25 cellular contexts compared by ENCODE assay signal in genomic region chr13:25288966-25289365, GRCh38. TPM values are rescaled to one million over a fixed set of nuclear protein-coding genes. Genes with fewer than 3 reads are reported as not detected.
DNase-seq lines count a peak whose midpoint lies in the region; ATAC-seq, FAIRE-seq and TF ChIP-seq lines count a peak whose summit lies in the region.
"Had no signal": no experiment of that assay in that cellular context is flagged by ENCODE, and none has a peak within 500 bp of the region (broad histone marks: within the 10 kb centered on the region; RNA-seq: fewer than 3 reads in every experiment).

No MANE protein-coding gene starts in this region.

- no peak overlapping the region for H3K9ac ChIP-seq in keratinocyte (ENCODE audit: control insufficient read depth, extremely low read depth, insufficient read depth, low read length)

- H3K27me3 ChIP-seq in Caco-2 (replicated peaks; ENCODE audit: control insufficient read depth, insufficient read depth, low read length) = no peaks in the 10 kb centered on the region
- H3K27me3 ChIP-seq in keratinocyte (ENCODE audit: control insufficient read depth, extremely low read depth, insufficient read depth, low read length) = no peaks in the 10 kb centered on the region
- no peaks in the 10 kb centered on the region for H3K27me3 ChIP-seq in CD8-positive, alpha-beta memory T cell (ENCODE audit: insufficient read depth, low read length, poor library complexity, severe bottlenecking)
- H3K27me3 ChIP-seq: foreskin keratinocyte, testis had no signal

- H3K4me3 Mint-ChIP-seq in Caco-2 (ENCODE audit: unreplicated experiment) = peak overlapping the region; percentile 18
- H3K4me3 Mint-ChIP-seq in CD8-positive, alpha-beta memory T cell = peak overlapping the region in 1 of 7 donors; percentile 34
- H3K4me3 Mint-ChIP-seq: activated naive CD8-positive, alpha-beta T cell treated with anti-CD3 and anti-CD28 coated beads, Interleukin-2, amount 10 ng/mL, durations not matched to agents 7 days and 5 days; WTC11 had no signal

- H3K27me3 Mint-ChIP-seq in Caco-2 (ENCODE audit: insufficient read depth, unreplicated experiment) = peaks cover 23% of the 10 kb centered on the region
- peaks cover 9 to 21% of the 10 kb centered on the region in 2 donors for H3K27me3 Mint-ChIP-seq in CD8-positive, alpha-beta memory T cell

- H3K36me3 Mint-ChIP-seq in Caco-2 (ENCODE audit: insufficient read depth, unreplicated experiment) = peaks cover 8% of the 10 kb centered on the region
- H3K36me3 Mint-ChIP-seq in CD8-positive, alpha-beta memory T cell = peaks cover 0 to 12% (median 1%) of the 10 kb centered on the region in 3 donors
- H3K36me3 Mint-ChIP-seq: WTC11 had no signal

- POLR2A ChIA-PET in Caco-2 (lab: Charles Lee) (no interaction called here), HEK293 (lab: Yijun Ruan, JAX) (no interaction called here), OCI-LY7 (lab: Charles Lee) (no interaction called here)
- POLR2A ChIA-PET in CD8-positive, alpha-beta memory T cell (lab: Charles Lee) = no interaction called here

- no peaks in the 10 kb centered on the region for H3K9me2 ChIP-seq in OCI-LY7 (ENCODE audit: insufficient read depth, low read length)

- CTCF ChIA-PET in Caco-2 (lab: Charles Lee) = no interaction called here
- CTCF ChIA-PET in HEK293 (lab: Yijun Ruan, JAX) = no interaction called here
- CTCF ChIA-PET in OCI-LY7 (lab: Charles Lee; ENCODE audit: unreplicated experiment) = no interaction called here
- CTCF ChIA-PET in CD8-positive, alpha-beta memory T cell (lab: Charles Lee) = interaction anchor here (5.0 kb wide), 1 partner anchor 11 kb away, joined by 49 read pairs; the partner anchor contains the start of gene NUP58

- H3K27ac Mint-ChIP-seq in Caco-2 (ENCODE audit: unreplicated experiment) = no peak overlapping the region
- H3K27ac Mint-ChIP-seq in CD8-positive, alpha-beta memory T cell = no peak overlapping the region
- H3K27ac Mint-ChIP-seq: activated naive CD8-positive, alpha-beta T cell treated with anti-CD3 and anti-CD28 coated beads, Interleukin-2, amount 10 ng/mL, durations not matched to agents 7 days and 5 days; WTC11 had no signal

- DNase-seq in Caco-2 (no peak), OCI-LY7 (ENCODE audit: low spot score) (no peak), keratinocyte (ENCODE audit: low read depth, low spot score) (no peak), NCI-H2029 (lab: John Stamatoyannopoulos, UW) (no peak)
- no peak for DNase-seq in CD8-positive, alpha-beta memory T cell
- DNase-seq: activated CD8-positive, alpha-beta memory T cell treated with anti-CD3 and anti-CD28 coated beads, Interleukin-2, amount 50 U/mL, for 4 hours; activated naive CD8-positive, alpha-beta T cell treated with anti-CD3 and anti-CD28 coated beads, Interleukin-2, amount 10 ng/mL, durations not matched to agents 7 days and 5 days; effector CD4-positive, alpha-beta T cell; foreskin keratinocyte; MM.1S; mucosa of descending colon; NCI-H1694 treated with DMSO at 0.1 percent for 48 hours; NCI-H526 treated with DMSO at 0.1 percent for 48 hours; Right ventricle myocardium superior; stimulated activated CD4-positive, alpha-beta T cell treated with anti-CD3 and anti-CD28 coated beads, Interleukin-2, amount 100 ng/mL, for 24 hours; stimulated activated naive CD4-positive, alpha-beta T cell; T-helper 2 cell; testis had no signal

- dilution Hi-C loops in keratinocyte (cut with MboI; ENCODE audit: extremely low pct_ligation_motif_present, low sequenced_read_pairs) = no loop called here

- no peak for ATAC-seq in GM18511 (IDR thresholded peaks at IDR 0.05; ENCODE audit: unreplicated experiment)
- ATAC-seq: foreskin keratinocyte, mucosa of descending colon, WTC11 had no signal

- H3K27ac ChIP-seq in HEK293 (ENCODE audit: extremely low read depth, low read depth, low read length) (no peak overlapping the region), OCI-LY7 (ENCODE audit: low read depth, low read length, poor library complexity, severe bottlenecking) (no peak overlapping the region), keratinocyte (ENCODE audit: control insufficient read depth, insufficient read depth, low read length) (no peak overlapping the region)
- no peak overlapping the region for H3K27ac ChIP-seq in CD8-positive, alpha-beta memory T cell (ENCODE audit: low read depth, low read length)
- H3K27ac ChIP-seq: foreskin keratinocyte, hepatocyte, neutrophil, testis had no signal

- intact Hi-C loops in Caco-2 (cut with micrococcal nuclease; ENCODE audit: unreplicated experiment) = no loop called here
- intact Hi-C loops in OCI-LY7 (cut with micrococcal nuclease; ENCODE audit: unreplicated experiment) = loop anchor here (10.0 kb wide), 1 partner anchor 1886 kb away; the partner anchor contains the start of gene USP12

- H3K79me2 ChIP-seq in OCI-LY7 (ENCODE audit: insufficient read depth, low read depth, low read length) (peaks cover 30% of the 10 kb centered on the region), keratinocyte (ENCODE audit: control insufficient read depth, insufficient read depth, low read length) (peaks cover 32% of the 10 kb centered on the region)

- no peaks in the 10 kb centered on the region for H3K9me1 ChIP-seq in keratinocyte (ENCODE audit: control insufficient read depth, extremely low read depth, insufficient read depth, low read length)

- H3K4me1 Mint-ChIP-seq in Caco-2 (ENCODE audit: low read depth, unreplicated experiment) = no peaks in the 10 kb centered on the region
- peaks cover 22 to 37% (median 32%) of the 10 kb centered on the region in 3 donors for H3K4me1 Mint-ChIP-seq in CD8-positive, alpha-beta memory T cell

- H3K4me2 ChIP-seq in OCI-LY7 (ENCODE audit: low read length) (peak overlapping the region; percentile 34), keratinocyte (ENCODE audit: control insufficient read depth, extremely low read depth, insufficient read depth, low read depth, low read length) (no peak overlapping the region)
- H3K4me2 ChIP-seq: hepatocyte had no signal

- no peak overlapping the region for H3K4me3 ChIP-seq in Caco-2 (ENCODE audit: low read depth, low read length)
- H3K4me3 ChIP-seq in HEK293 (ENCODE audit: low read depth, low read length) = no peak overlapping the region
- no peak overlapping the region for H3K4me3 ChIP-seq in OCI-LY7 (ENCODE audit: low read depth, low read length, poor library complexity, severe bottlenecking)
- no peak overlapping the region for H3K4me3 ChIP-seq in keratinocyte (ENCODE audit: control insufficient read depth in 2 of 3, extremely low read depth in 1 of 3, insufficient read depth in 2 of 3, low read depth in 1 of 3, low read length in 3 of 3)
- no peak overlapping the region for H3K4me3 ChIP-seq in CD8-positive, alpha-beta memory T cell (ENCODE audit: low read length)
- H3K4me3 ChIP-seq: hepatocyte, mucosa of descending colon, testis had no signal

- H4K20me1 ChIP-seq in OCI-LY7 (ENCODE audit: insufficient read depth, low read length) = peaks cover 12% of the 10 kb centered on the region; the same call in 1 of the 2 replicates
- H4K20me1 ChIP-seq in keratinocyte (ENCODE audit: control insufficient read depth, extremely low read depth, insufficient read depth, low read length) = no peaks in the 10 kb centered on the region

- H2AFZ ChIP-seq in OCI-LY7 (ENCODE audit: low read length) (peak overlapping the region; percentile 85), keratinocyte (ENCODE audit: control insufficient read depth, low read length) (peak overlapping the region; percentile 45)
- H2AFZ ChIP-seq: hepatocyte had no signal

- no peak for FAIRE-seq in keratinocyte (lab: Jason Lieb, UNC)
- FAIRE-seq: H54 had no signal

- BruUV-seq in Caco-2 (replicated peaks; lab: Mats Ljungman, UMichigan) (no TSS peak), OCI-LY7 (replicated peaks; lab: Mats Ljungman, UMichigan) (no TSS peak)

- H3K9me3 ChIP-seq in Caco-2 (no peaks in the 10 kb centered on the region), HEK293 (ENCODE audit: control insufficient read depth, insufficient read depth, low read depth, low read length) (no peaks in the 10 kb centered on the region), OCI-LY7 (ENCODE audit: low read length) (no peaks in the 10 kb centered on the region), keratinocyte (ENCODE audit: control insufficient read depth, low read depth, low read length) (no peaks in the 10 kb centered on the region)
- no peaks in the 10 kb centered on the region for H3K9me3 ChIP-seq in CD8-positive, alpha-beta memory T cell (ENCODE audit: low read length)
- H3K9me3 ChIP-seq: mucosa of descending colon, neutrophil, testis had no signal

- TF ChIP-seq CTCF in Caco-2 (IDR thresholded peaks at IDR 0.05; ENCODE audit: insufficient read depth in 1 of 2, low read depth in 1 of 2, low read length in 1 of 2, severe bottlenecking in 1 of 2, unreplicated experiment in 1 of 2) (no peak), HEK293 (tag by site-specific recombination; IDR thresholded peaks at IDR 0.05) (no peak), OCI-LY7 (conservative IDR thresholded peaks at IDR 0.05; ENCODE audit: low read length) (no peak), keratinocyte (optimal IDR thresholded peaks at IDR 0.05 in 1 of 3, IDR thresholded peaks at IDR 0.05 in 1 of 3, conservative IDR thresholded peaks at IDR 0.05 in 1 of 3; ENCODE audit: extremely low read depth in 1 of 3, insufficient read depth in 2 of 3, low read length in 3 of 3) (no peak)

- no peaks in the 10 kb centered on the region for H3K36me3 ChIP-seq in Caco-2 (ENCODE audit: control insufficient read depth, insufficient read depth, low read length)
- no peaks in the 10 kb centered on the region for H3K36me3 ChIP-seq in HEK293 (ENCODE audit: control insufficient read depth in 2 of 2, insufficient read depth in 1 of 2, low read length in 2 of 2)
- H3K36me3 ChIP-seq in OCI-LY7 (ENCODE audit: insufficient read depth, low read length) = no peaks in the 10 kb centered on the region
- H3K36me3 ChIP-seq in keratinocyte (ENCODE audit: control insufficient read depth in 2 of 2, extremely low read depth in 1 of 2, insufficient read depth in 2 of 2, low read length in 2 of 2) = no peaks in the 10 kb centered on the region
- no peaks in the 10 kb centered on the region for H3K36me3 ChIP-seq in CD8-positive, alpha-beta memory T cell (ENCODE audit: insufficient read depth, low read length)
- H3K36me3 ChIP-seq: neutrophil had no signal

- H3K9me3 Mint-ChIP-seq in Caco-2 (ENCODE audit: unreplicated experiment) = no peaks in the 10 kb centered on the region
- H3K9me3 Mint-ChIP-seq in CD8-positive, alpha-beta memory T cell = no peaks in the 10 kb centered on the region
- H3K9me3 Mint-ChIP-seq: activated naive CD8-positive, alpha-beta T cell treated with anti-CD3 and anti-CD28 coated beads, Interleukin-2, amount 10 ng/mL, durations not matched to agents 7 days and 5 days; IgD-negative memory B cell; WTC11 had no signal

- H3K4me1 ChIP-seq in Caco-2 (no peaks in the 10 kb centered on the region), HEK293 (ENCODE audit: control insufficient read depth, insufficient read depth, low read length) (no peaks in the 10 kb centered on the region), OCI-LY7 (ENCODE audit: insufficient read depth, low read length, poor library complexity, severe bottlenecking) (peaks cover 42% of the 10 kb centered on the region), keratinocyte (ENCODE audit: control insufficient read depth, extremely low read depth, insufficient read depth, low read length) (peaks cover 10% of the 10 kb centered on the region)
- peaks cover 12% of the 10 kb centered on the region for H3K4me1 ChIP-seq in CD8-positive, alpha-beta memory T cell (ENCODE audit: insufficient read depth, low read length)

RNA-seq across cellular contexts. Expression of gene MTMR6, which starts 1.7 kb away (rescaled TPM):
- total RNA-seq in Caco-2 (2022) (12.7 and 13.0 TPM in 2 replicates), OCI-LY7 (2022) (17.0 and 17.3 TPM in 2 replicates)
- total RNA-seq in OCI-LY7 (2014; rRNA removed; shearing (Covaris generic)) = 6.2 and 6.4 TPM in 2 replicates
- polyA plus RNA-seq in keratinocyte = 12.5 to 20.3 TPM (median 12.6 TPM) in 3 replicates
- polyA plus RNA-seq in keratinocyte (2011; ENCODE audit: low read depth) = 8.9 TPM
- 8.1 and 15.8 TPM in 2 replicates for polyA plus RNA-seq in keratinocyte (2011; cell fraction: cytosol; rRNA removed)
- 9.8 and 15.6 TPM in 2 replicates for polyA plus RNA-seq in keratinocyte (2011; cell fraction: nucleus; rRNA removed)
- polyA plus RNA-seq in keratinocyte (2012; ENCODE audit: low replicate concordance) = 11.2 and 12.3 TPM in 2 replicates
- 3.1 to 14.4 TPM (median 8.7 TPM) in 3 replicates for polyA minus RNA-seq in keratinocyte
- polyA minus RNA-seq in keratinocyte (2011; cell fraction: cytosol; rRNA and poly(A)+ RNA removed) = 12.1 TPM
- polyA minus RNA-seq in keratinocyte (2011; cell fraction: nucleus; rRNA and poly(A)+ RNA removed) = 9.0 and 16.6 TPM in 2 replicates
- total RNA-seq in CD8-positive, alpha-beta memory T cell = 10 to 100 TPM; 15.9 to 16.9 TPM
- polyA plus RNA-seq in CD8-positive, alpha-beta memory T cell = 15.0 TPM

RNA-seq across cellular contexts. Expression of gene NUP58, which starts 12.5 kb away (rescaled TPM):
- total RNA-seq in Caco-2 (2022) (60.4 and 66.4 TPM in 2 replicates), OCI-LY7 (2022) (114 and 127 TPM in 2 replicates)
- 58.4 and 82.7 TPM in 2 replicates for total RNA-seq in OCI-LY7 (2014; rRNA removed; shearing (Covaris generic))
- 36.3 to 51.5 TPM (median 43.8 TPM) in 3 replicates for polyA plus RNA-seq in keratinocyte
- 35.9 TPM for polyA plus RNA-seq in keratinocyte (2011; ENCODE audit: low read depth)
- polyA plus RNA-seq in keratinocyte (2011; cell fraction: cytosol; rRNA removed) = 19.2 and 37.1 TPM in 2 replicates
- 28.6 and 33.1 TPM in 2 replicates for polyA plus RNA-seq in keratinocyte (2011; cell fraction: nucleus; rRNA removed)
- 19.8 and 22.0 TPM in 2 replicates for polyA plus RNA-seq in keratinocyte (2012; ENCODE audit: low replicate concordance)
- 35.0 to 65.9 TPM (median 57.9 TPM) in 3 replicates for polyA minus RNA-seq in keratinocyte
- 29.0 TPM for polyA minus RNA-seq in keratinocyte (2011; cell fraction: cytosol; rRNA and poly(A)+ RNA removed)
- polyA minus RNA-seq in keratinocyte (2011; cell fraction: nucleus; rRNA and poly(A)+ RNA removed) = 41.3 and 51.5 TPM in 2 replicates
- total RNA-seq in CD8-positive, alpha-beta memory T cell = 100 to 1,000 TPM; 123 to 124 TPM
- 14.5 TPM for polyA plus RNA-seq in CD8-positive, alpha-beta memory T cell
